In the genomic region with DNA sequence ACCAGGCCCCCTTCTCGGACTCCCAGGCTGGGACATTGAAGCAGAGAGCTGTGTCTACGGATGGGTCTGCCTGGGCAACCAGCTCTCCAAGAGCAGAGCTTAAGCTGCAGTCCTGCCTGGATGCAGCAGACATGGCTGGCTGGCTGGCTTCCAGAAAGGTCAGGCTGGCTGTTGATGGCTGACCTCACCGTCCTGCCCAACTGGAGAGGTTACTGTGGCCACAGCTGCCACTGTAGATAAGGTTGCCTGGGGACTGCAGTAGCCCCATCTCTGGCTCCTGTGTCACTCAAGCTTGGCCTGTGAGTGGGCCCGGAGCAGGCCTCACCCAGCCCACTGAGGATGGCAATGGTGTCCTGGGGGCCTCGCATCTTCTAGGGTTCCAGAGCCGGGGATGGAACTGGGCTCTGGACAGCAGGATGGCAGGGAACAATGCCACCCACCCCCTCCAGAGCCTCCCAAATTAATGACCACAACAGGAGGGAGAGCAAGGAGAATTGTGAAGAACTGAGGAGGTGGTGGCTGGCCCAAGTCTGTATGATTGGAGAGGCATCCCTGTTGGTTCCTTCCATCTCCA, we compare ENCODE assay signal across 8 cellular contexts. TPM values are rescaled to one million over a fixed set of nuclear protein-coding genes. Genes with fewer than 3 reads are reported as not detected.
DNase-seq lines count a peak whose midpoint lies in the region; ATAC-seq and TF ChIP-seq lines count a peak whose summit lies in the region.
"Had no signal": no experiment of that assay in that cellular context is flagged by ENCODE, and none has a peak within 500 bp of the region (broad histone marks: within the 10 kb centered on the region; RNA-seq: fewer than 3 reads in every experiment).

No MANE protein-coding gene starts in this region.

- intact Hi-C loops in lower lobe of right lung (cut with DNase I): no loop called here
- intact Hi-C loops in testis (cut with DNase I; ENCODE audit: low total_unique reads): no loop called here

- no peak for TF ChIP-seq CTCF in lower lobe of right lung (IDR thresholded peaks at IDR 0.05)
- no peak for TF ChIP-seq CTCF in testis (IDR thresholded peaks at IDR 0.05)
- no peak for TF ChIP-seq CTCF in GM20000 (IDR thresholded peaks at IDR 0.05; ENCODE audit: extremely low read depth, missing control alignments)

- 76 to 92% methylated on average over 2 to 6 of the region's 6 CpGs for WGBS in testis, 2 donors

- H3K9me3 ChIP-seq in lower lobe of right lung (no peaks in the 10 kb centered on the region), testis (no peaks in the 10 kb centered on the region)

- H3K4me1 ChIP-seq in lower lobe of right lung: peaks cover 42% of the 10 kb centered on the region
- H3K4me1 ChIP-seq in testis: peaks cover 19% of the 10 kb centered on the region

- H3K27ac ChIP-seq in caudate nucleus (ENCODE audit: low read depth, low read length) (peak overlapping the region; percentile 6), lower lobe of right lung (peak overlapping the region; percentile 69), testis (peak overlapping the region; percentile 83 to 84)

- H3K27me3 ChIP-seq in lower lobe of right lung (ENCODE audit: low read depth): no peaks in the 10 kb centered on the region
- H3K27me3 ChIP-seq in testis: no peaks in the 10 kb centered on the region

- ATAC-seq in lower lobe of right lung: peak; percentile 6 to 8
- ATAC-seq in HG03280 (IDR thresholded peaks at IDR 0.05; ENCODE audit: unreplicated experiment): no peak

- H3K4me3 ChIP-seq in lower lobe of right lung (no peak overlapping the region), testis (no peak overlapping the region)

- DNase-seq in NCI-H2196 (lab: John Stamatoyannopoulos, UW; ENCODE audit: unreplicated experiment) (peak; percentile 80), caudate nucleus (lab: John Stamatoyannopoulos, UW) (no peak), lower lobe of right lung (peak; percentile 60), testis (peak; percentile 67), Ammon's horn (ENCODE audit: low spot score) (no peak), GM20000 (ENCODE audit: low spot score) (no peak)
- DNase-seq: T-helper 9 cell had no signal

- no peak for TF ChIP-seq POLR2A in testis (IDR thresholded peaks at IDR 0.05)

- H3K36me3 ChIP-seq in lower lobe of right lung: no peaks in the 10 kb centered on the region
- H3K36me3 ChIP-seq in testis (ENCODE audit: low read depth, missing control alignments): no peaks in the 10 kb centered on the region

RNA-seq across cellular contexts. Expression of a gene that starts 37.0 kb away (rescaled TPM):
- total RNA-seq in lower lobe of right lung (74.9 TPM), testis (10 to 100 TPM; 24.3 to 39.7 TPM)
- polyA plus RNA-seq in testis (ENCODE audit: insufficient read depth, low read depth, low replicate concordance): 14.1 TPM

Comparison
In these comparisons a context has a peak if more than half of its experiments do, and no peak if none do; other contexts are left out.
1. DNase-seq: peak in NCI-H2196 (single experiment), lower lobe of right lung (single experiment) and testis (single experiment); none in caudate nucleus (0 of 61), Ammon's horn (single experiment) and GM20000 (single experiment).
2. H3K27ac ChIP-seq: peak in every context shown above with its lines; median percentile 84 in testis; 69 in lower lobe of right lung; 6 in caudate nucleus.